2 cellular contexts compared by ENCODE assay signal in genomic region chr13:45847554-45848224, GRCh38.
TF ChIP-seq lines count a peak whose summit lies in the region.

No MANE protein-coding gene starts in this region.

TF ChIP-seq in HepG2, 621 proteins besides CTCF, POLR2A, EP300 and RAD21:
- TF ChIP-seq ZNF558 (CRISPR knock-in tag; IDR thresholded peaks at IDR 0.05; ENCODE audit: borderline replicate concordance): no peak
- no peak for TF ChIP-seq ZNF24 (IDR thresholded peaks at IDR 0.05)
- TF ChIP-seq EHMT2 (IDR thresholded peaks at IDR 0.05; ENCODE audit: borderline replicate concordance, low read depth, low read length): no peak
- TF ChIP-seq TCF7L2 (IDR thresholded peaks at IDR 0.05; ENCODE audit: low read depth, low read length): no peak
- no peak for TF ChIP-seq HNRNPL (IDR thresholded peaks at IDR 0.05; ENCODE audit: low read depth, low read length)
- no peak for TF ChIP-seq SMAD9 (CRISPR knock-in tag; IDR thresholded peaks at IDR 0.05)
- TF ChIP-seq ZNF737 (CRISPR knock-in tag; IDR thresholded peaks at IDR 0.05; ENCODE audit: borderline replicate concordance): no peak
- no peak for TF ChIP-seq ZNF768 (CRISPR knock-in tag; IDR thresholded peaks at IDR 0.05)
- TF ChIP-seq, protein P1, sequence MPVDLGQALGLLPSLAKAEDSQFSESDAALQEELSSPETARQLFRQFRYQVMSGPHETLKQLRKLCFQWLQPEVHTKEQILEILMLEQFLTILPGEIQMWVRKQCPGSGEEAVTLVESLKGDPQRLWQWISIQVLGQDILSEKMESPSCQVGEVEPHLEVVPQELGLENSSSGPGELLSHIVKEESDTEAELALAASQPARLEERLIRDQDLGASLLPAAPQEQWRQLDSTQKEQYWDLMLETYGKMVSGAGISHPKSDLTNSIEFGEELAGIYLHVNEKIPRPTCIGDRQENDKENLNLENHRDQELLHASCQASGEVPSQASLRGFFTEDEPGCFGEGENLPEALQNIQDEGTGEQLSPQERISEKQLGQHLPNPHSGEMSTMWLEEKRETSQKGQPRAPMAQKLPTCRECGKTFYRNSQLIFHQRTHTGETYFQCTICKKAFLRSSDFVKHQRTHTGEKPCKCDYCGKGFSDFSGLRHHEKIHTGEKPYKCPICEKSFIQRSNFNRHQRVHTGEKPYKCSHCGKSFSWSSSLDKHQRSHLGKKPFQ (CRISPR knock-in tag; IDR thresholded peaks at IDR 0.05; ENCODE audit: insufficient replicate concordance): no peak
- TF ChIP-seq ZNF878 (CRISPR knock-in tag; IDR thresholded peaks at IDR 0.05): no peak
- no peak for TF ChIP-seq ZNF30 (CRISPR knock-in tag; IDR thresholded peaks at IDR 0.05)
- TF ChIP-seq PHB2 (IDR thresholded peaks at IDR 0.05; ENCODE audit: partially characterized antibody): no peak
- no peak for TF ChIP-seq ZNF597 (CRISPR knock-in tag; IDR thresholded peaks at IDR 0.05)
- TF ChIP-seq ZNF333 (CRISPR knock-in tag; IDR thresholded peaks at IDR 0.05; ENCODE audit: borderline replicate concordance): no peak
- no peak for TF ChIP-seq ZNF569 (CRISPR knock-in tag; IDR thresholded peaks at IDR 0.05; ENCODE audit: borderline replicate concordance)
- TF ChIP-seq, protein P2, sequence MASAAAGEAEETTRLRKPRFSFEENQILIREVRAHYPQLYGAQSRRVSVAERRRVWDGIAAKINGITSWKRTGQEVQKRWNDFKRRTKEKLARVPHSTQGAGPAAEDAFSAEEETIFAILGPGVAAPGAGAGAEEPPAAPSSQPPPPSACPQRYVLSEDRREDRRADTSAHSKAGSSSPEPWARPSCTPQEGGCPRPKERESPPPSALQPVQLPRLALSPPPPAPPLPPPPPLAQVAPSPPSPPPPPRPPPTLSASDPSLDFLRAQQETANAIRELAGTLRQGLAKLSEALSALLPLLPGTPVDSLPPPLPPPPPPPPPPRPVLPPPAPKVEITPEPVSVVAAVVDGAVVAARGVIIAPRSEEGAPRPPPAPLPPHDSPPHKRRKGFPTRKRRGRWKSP (CRISPR knock-in tag; IDR thresholded peaks at IDR 0.05): no peak
- TF ChIP-seq RBM39 (IDR thresholded peaks at IDR 0.05; ENCODE audit: low read depth, low read length, poor library complexity, severe bottlenecking): no peak
TF ChIP-seq in HepG2: peak in this region for 0.

TF ChIP-seq in GM12878, 131 proteins besides CTCF, POLR2A, EP300 and RAD21 (continued from another document):
- TF ChIP-seq BHLHE40 (IDR thresholded peaks at IDR 0.05; ENCODE audit: borderline replicate concordance in 1 of 2, low read depth in 2 of 2, low read length in 1 of 2): peak; percentile 69 to 73
- TF ChIP-seq NR2F1 (conservative IDR thresholded peaks at IDR 0.05): 0 out of 2 replicates have a peak, but pooled peaks have one; percentile 21
- no peak for TF ChIP-seq MTA2 (IDR thresholded peaks at IDR 0.05; ENCODE audit: low read depth)
- TF ChIP-seq ZBTB11 (CRISPR knock-in tag; IDR thresholded peaks at IDR 0.05): no peak
- peak; percentile 62 for TF ChIP-seq RUNX3 (IDR thresholded peaks at IDR 0.05; ENCODE audit: low read length)
- TF ChIP-seq, protein P3, sequence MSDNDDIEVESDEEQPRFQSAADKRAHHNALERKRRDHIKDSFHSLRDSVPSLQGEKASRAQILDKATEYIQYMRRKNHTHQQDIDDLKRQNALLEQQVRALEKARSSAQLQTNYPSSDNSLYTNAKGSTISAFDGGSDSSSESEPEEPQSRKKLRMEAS (IDR thresholded peaks at IDR 0.05; ENCODE audit: low read depth, low read length): no peak
- TF ChIP-seq, protein P4, sequence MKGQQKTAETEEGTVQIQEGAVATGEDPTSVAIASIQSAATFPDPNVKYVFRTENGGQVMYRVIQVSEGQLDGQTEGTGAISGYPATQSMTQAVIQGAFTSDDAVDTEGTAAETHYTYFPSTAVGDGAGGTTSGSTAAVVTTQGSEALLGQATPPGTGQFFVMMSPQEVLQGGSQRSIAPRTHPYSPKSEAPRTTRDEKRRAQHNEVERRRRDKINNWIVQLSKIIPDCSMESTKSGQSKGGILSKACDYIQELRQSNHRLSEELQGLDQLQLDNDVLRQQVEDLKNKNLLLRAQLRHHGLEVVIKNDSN (IDR thresholded peaks at IDR 0.05; ENCODE audit: borderline replicate concordance, extremely low read length, insufficient read depth, low read depth, low read length): no peak
- TF ChIP-seq KAT2A (conservative IDR thresholded peaks at IDR 0.05; ENCODE audit: control insufficient read depth, low read depth, low read length): no peak
- no peak for TF ChIP-seq ZZZ3 (IDR thresholded peaks at IDR 0.05; ENCODE audit: control insufficient read depth, insufficient read length, low read depth)
- TF ChIP-seq SMAD5 (IDR thresholded peaks at IDR 0.05; ENCODE audit: low read depth): no peak
- no peak for TF ChIP-seq IKZF2 (IDR thresholded peaks at IDR 0.05)
- peak; percentile 38; the same call in 1 of the 2 replicates for TF ChIP-seq SPI1 (IDR thresholded peaks at IDR 0.05; ENCODE audit: borderline replicate concordance, insufficient read depth, low read depth, low read length)
- no peak for TF ChIP-seq KDM1A (IDR thresholded peaks at IDR 0.05; ENCODE audit: borderline replicate concordance)
